Comparison of ENCODE assay signal across 1 cellular context in genomic region chr5:95554331-95554646, GRCh38.
TF ChIP-seq lines count a peak whose summit lies in the region.

No MANE protein-coding gene starts in this region.

TF ChIP-seq in K562, 482 proteins besides CTCF, POLR2A, EP300 and RAD21 (continued from another document and continues in another):
- no peak for TF ChIP-seq THRA (IDR thresholded peaks at IDR 0.05)
- TF ChIP-seq ZNF212 (CRISPR knock-in tag; IDR thresholded peaks at IDR 0.05): no peak
- no peak for TF ChIP-seq DDX20 (tag; IDR thresholded peaks at IDR 0.05; ENCODE audit: low read depth)
- TF ChIP-seq BRCA1 (IDR thresholded peaks at IDR 0.05): no peak
- TF ChIP-seq BRCA1 (CRISPR knock-in tag; IDR thresholded peaks at IDR 0.05): no peak
- TF ChIP-seq, protein P1, sequence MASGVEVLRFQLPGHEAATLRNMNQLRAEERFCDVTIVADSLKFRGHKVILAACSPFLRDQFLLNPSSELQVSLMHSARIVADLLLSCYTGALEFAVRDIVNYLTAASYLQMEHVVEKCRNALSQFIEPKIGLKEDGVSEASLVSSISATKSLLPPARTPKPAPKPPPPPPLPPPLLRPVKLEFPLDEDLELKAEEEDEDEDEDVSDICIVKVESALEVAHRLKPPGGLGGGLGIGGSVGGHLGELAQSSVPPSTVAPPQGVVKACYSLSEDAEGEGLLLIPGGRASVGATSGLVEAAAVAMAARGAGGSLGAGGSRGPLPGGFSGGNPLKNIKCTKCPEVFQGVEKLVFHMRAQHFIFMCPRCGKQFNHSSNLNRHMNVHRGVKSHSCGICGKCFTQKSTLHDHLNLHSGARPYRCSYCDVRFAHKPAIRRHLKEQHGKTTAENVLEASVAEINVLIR (CRISPR knock-in tag; IDR thresholded peaks at IDR 0.05): no peak
- peak; percentile 71; the same call in 1 of the 2 replicates for TF ChIP-seq MTA1 (IDR thresholded peaks at IDR 0.05; ENCODE audit: borderline replicate concordance)
- peak; percentile 77 for TF ChIP-seq SAP30 (IDR thresholded peaks at IDR 0.05; ENCODE audit: borderline replicate concordance, insufficient read depth, low read depth, low read length, poor library complexity, severe bottlenecking)
- TF ChIP-seq ZNF253 (CRISPR knock-in tag; conservative IDR thresholded peaks at IDR 0.05): no peak
- TF ChIP-seq, protein P2, sequence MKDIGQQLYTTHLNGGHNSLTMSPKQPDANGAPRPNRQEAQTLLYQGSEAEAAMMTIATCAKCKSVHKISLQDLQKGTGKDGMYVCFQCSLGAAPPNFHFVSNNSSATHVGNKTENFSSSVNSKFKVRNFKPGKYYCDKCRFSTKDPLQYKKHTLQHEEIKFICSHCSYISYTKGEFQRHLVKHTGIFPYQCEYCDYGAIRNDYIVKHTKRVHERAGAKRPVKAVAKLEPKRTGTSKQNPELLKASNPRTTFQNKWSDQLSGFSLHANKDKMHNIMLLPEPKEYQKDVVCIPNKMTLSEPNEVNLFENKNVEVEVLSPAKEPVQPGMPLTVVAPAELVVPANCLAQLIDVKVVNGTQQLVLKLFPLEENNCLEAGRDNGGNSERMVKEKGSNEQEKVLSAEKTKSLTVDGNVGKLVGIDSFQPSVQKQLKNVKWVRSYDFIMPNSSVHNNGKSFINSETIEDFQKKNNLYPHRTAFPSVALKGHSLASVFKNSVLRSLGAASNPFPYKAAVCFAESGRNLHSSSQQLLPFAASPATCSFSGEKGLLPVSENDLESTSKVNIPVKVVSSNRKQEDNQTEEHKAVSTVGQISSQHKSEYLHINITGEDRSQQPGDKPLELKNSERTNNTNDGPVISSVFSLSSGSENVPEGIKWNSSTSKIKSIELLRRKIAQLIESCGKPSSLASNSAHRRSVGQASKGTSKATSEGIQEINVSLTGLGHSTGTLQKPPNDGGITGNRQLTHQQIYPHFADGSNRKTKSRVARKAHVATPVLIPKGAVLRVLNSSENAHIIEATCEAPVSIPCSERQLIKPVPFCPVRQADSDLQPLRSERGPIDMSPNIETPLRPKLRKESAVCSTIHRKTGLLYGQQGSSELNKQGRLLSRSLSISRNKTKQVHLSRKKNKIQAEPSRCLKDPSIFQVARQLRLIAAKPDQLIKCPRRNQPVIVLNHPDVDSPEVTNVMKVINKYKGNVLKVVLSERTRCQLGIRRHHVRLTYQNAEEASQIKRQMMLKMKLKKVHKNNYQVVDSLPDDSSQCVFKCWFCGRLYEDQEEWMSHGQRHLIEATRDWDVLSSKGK (CRISPR knock-in tag; IDR thresholded peaks at IDR 0.05): no peak
- TF ChIP-seq POLR2G (IDR thresholded peaks at IDR 0.05; ENCODE audit: low read depth, low read length): no peak
- no peak for TF ChIP-seq MXI1 (IDR thresholded peaks at IDR 0.05; ENCODE audit: low read depth, low read length)
- TF ChIP-seq ZNF143 (CRISPR knock-in tag; IDR thresholded peaks at IDR 0.05): no peak
- TF ChIP-seq, protein P3, sequence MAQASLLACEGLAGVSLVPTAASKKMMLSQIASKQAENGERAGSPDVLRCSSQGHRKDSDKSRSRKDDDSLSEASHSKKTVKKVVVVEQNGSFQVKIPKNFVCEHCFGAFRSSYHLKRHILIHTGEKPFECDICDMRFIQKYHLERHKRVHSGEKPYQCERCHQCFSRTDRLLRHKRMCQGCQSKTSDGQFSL (CRISPR knock-in tag; IDR thresholded peaks at IDR 0.05): no peak
- TF ChIP-seq, protein P3 (tag; IDR thresholded peaks at IDR 0.05): no peak
- no peak for TF ChIP-seq RFX5 (IDR thresholded peaks at IDR 0.05; ENCODE audit: low read depth, low read length)
- TF ChIP-seq, protein P4, sequence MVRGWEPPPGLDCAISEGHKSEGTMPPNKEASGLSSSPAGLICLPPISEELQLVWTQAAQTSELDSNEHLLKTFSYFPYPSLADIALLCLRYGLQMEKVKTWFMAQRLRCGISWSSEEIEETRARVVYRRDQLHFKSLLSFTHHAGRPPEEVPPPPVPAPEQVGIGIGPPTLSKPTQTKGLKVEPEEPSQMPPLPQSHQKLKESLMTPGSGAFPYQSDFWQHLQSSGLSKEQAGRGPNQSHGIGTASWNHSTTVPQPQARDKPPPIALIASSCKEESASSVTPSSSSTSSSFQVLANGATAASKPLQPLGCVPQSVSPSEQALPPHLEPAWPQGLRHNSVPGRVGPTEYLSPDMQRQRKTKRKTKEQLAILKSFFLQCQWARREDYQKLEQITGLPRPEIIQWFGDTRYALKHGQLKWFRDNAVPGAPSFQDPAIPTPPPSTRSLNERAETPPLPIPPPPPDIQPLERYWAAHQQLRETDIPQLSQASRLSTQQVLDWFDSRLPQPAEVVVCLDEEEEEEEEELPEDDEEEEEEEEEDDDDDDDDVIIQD (CRISPR knock-in tag; IDR thresholded peaks at IDR 0.05): no peak
- no peak for TF ChIP-seq IFI16 (CRISPR knock-in tag; IDR thresholded peaks at IDR 0.05)
- no peak for TF ChIP-seq ZNF324 (CRISPR knock-in tag; IDR thresholded peaks at IDR 0.05)
- TF ChIP-seq, protein P5, sequence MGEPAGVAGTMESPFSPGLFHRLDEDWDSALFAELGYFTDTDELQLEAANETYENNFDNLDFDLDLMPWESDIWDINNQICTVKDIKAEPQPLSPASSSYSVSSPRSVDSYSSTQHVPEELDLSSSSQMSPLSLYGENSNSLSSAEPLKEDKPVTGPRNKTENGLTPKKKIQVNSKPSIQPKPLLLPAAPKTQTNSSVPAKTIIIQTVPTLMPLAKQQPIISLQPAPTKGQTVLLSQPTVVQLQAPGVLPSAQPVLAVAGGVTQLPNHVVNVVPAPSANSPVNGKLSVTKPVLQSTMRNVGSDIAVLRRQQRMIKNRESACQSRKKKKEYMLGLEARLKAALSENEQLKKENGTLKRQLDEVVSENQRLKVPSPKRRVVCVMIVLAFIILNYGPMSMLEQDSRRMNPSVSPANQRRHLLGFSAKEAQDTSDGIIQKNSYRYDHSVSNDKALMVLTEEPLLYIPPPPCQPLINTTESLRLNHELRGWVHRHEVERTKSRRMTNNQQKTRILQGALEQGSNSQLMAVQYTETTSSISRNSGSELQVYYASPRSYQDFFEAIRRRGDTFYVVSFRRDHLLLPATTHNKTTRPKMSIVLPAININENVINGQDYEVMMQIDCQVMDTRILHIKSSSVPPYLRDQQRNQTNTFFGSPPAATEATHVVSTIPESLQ (CRISPR knock-in tag; IDR thresholded peaks at IDR 0.05): no peak
- TF ChIP-seq, protein P6, sequence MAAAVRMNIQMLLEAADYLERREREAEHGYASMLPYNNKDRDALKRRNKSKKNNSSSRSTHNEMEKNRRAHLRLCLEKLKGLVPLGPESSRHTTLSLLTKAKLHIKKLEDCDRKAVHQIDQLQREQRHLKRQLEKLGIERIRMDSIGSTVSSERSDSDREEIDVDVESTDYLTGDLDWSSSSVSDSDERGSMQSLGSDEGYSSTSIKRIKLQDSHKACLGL (CRISPR knock-in tag; IDR thresholded peaks at IDR 0.05; ENCODE audit: borderline replicate concordance, poor library complexity, severe bottlenecking): no peak
- TF ChIP-seq, protein P7, sequence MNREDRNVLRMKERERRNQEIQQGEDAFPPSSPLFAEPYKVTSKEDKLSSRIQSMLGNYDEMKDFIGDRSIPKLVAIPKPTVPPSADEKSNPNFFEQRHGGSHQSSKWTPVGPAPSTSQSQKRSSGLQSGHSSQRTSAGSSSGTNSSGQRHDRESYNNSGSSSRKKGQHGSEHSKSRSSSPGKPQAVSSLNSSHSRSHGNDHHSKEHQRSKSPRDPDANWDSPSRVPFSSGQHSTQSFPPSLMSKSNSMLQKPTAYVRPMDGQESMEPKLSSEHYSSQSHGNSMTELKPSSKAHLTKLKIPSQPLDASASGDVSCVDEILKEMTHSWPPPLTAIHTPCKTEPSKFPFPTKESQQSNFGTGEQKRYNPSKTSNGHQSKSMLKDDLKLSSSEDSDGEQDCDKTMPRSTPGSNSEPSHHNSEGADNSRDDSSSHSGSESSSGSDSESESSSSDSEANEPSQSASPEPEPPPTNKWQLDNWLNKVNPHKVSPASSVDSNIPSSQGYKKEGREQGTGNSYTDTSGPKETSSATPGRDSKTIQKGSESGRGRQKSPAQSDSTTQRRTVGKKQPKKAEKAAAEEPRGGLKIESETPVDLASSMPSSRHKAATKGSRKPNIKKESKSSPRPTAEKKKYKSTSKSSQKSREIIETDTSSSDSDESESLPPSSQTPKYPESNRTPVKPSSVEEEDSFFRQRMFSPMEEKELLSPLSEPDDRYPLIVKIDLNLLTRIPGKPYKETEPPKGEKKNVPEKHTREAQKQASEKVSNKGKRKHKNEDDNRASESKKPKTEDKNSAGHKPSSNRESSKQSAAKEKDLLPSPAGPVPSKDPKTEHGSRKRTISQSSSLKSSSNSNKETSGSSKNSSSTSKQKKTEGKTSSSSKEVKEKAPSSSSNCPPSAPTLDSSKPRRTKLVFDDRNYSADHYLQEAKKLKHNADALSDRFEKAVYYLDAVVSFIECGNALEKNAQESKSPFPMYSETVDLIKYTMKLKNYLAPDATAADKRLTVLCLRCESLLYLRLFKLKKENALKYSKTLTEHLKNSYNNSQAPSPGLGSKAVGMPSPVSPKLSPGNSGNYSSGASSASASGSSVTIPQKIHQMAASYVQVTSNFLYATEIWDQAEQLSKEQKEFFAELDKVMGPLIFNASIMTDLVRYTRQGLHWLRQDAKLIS (CRISPR knock-in tag; IDR thresholded peaks at IDR 0.05): no peak
- no peak for TF ChIP-seq ELF1 (tag; IDR thresholded peaks at IDR 0.05)
- TF ChIP-seq ATF7 (IDR thresholded peaks at IDR 0.05): no peak
- no peak for TF ChIP-seq ETS1 (conservative IDR thresholded peaks at IDR 0.05; ENCODE audit: control insufficient read depth, low read depth, low read length)
- TF ChIP-seq NFE2 (IDR thresholded peaks at IDR 0.05; ENCODE audit: low read depth): no peak
- TF ChIP-seq CBFB (CRISPR knock-in tag; IDR thresholded peaks at IDR 0.05): no peak
- no peak for TF ChIP-seq ZNF512 (tag; IDR thresholded peaks at IDR 0.05)
- TF ChIP-seq RREB1 (CRISPR knock-in tag; IDR thresholded peaks at IDR 0.05): no peak
- TF ChIP-seq CBX2 (IDR thresholded peaks at IDR 0.05; ENCODE audit: insufficient read depth, low read length, poor library complexity, severe bottlenecking): no peak
